Comparison of ENCODE assay signal across 31 cellular contexts in genomic region chr1:179104851-179105250, GRCh38.
"Had no signal": no experiment of that assay in that cellular context is flagged by ENCODE, and none has a peak within 500 bp of the region (broad histone marks: within the 10 kb centered on the region; RNA-seq: fewer than 3 reads in every experiment).

No MANE protein-coding gene starts in this region.

- H3K27ac ChIP-seq: ascending aorta, breast epithelium, esophagus muscularis mucosa, foreskin keratinocyte, gastrocnemius medialis, heart left ventricle had no signal

- H3K4me3 ChIP-seq: ascending aorta, breast epithelium, esophagus muscularis mucosa, gastrocnemius medialis, heart left ventricle had no signal

- H3K4me1 Mint-ChIP-seq: activated CD4-positive, alpha-beta memory T cell treated with anti-CD3 and anti-CD28 coated beads, Interleukin-2, amount 10 ng/mL, durations not matched to agents 7 days and 5 days; activated CD4-positive, alpha-beta T cell treated with anti-CD3 and anti-CD28 coated beads, Interleukin-2, amount 10 ng/mL, durations not matched to agents 7 days and 5 days; activated naive CD4-positive, alpha-beta T cell treated with anti-CD3 and anti-CD28 coated beads, Interleukin-2, amount 50 U/mL, for 24 hours; activated naive CD8-positive, alpha-beta T cell treated with anti-CD3 and anti-CD28 coated beads, Interleukin-2, amount 10 ng/mL, durations not matched to agents 7 days and 5 days; brain; central memory CD8-positive, alpha-beta T cell; T-helper 17 cell had no signal

- H3K9me3 ChIP-seq: ascending aorta, breast epithelium, esophagus muscularis mucosa, gastrocnemius medialis, heart left ventricle had no signal

- H3K36me3 Mint-ChIP-seq: activated naive CD8-positive, alpha-beta T cell treated with anti-CD3 and anti-CD28 coated beads, Interleukin-2, amount 10 ng/mL, durations not matched to agents 7 days and 5 days had no signal

- FAIRE-seq: colon had no signal

- H3K27me3 Mint-ChIP-seq: activated CD4-positive, alpha-beta memory T cell treated with anti-CD3 and anti-CD28 coated beads, Interleukin-2, amount 10 ng/mL, durations not matched to agents 7 days and 5 days; activated CD4-positive, alpha-beta T cell treated with anti-CD3 and anti-CD28 coated beads, Interleukin-2, amount 10 ng/mL, durations not matched to agents 7 days and 5 days; activated naive CD4-positive, alpha-beta T cell treated with anti-CD3 and anti-CD28 coated beads, Interleukin-2, amount 50 U/mL, for 24 hours; activated naive CD8-positive, alpha-beta T cell treated with anti-CD3 and anti-CD28 coated beads, Interleukin-2, amount 10 ng/mL, durations not matched to agents 7 days and 5 days; brain; central memory CD8-positive, alpha-beta T cell; effector memory CD8-positive, alpha-beta T cell; T-helper 17 cell had no signal

- H3K9me3 Mint-ChIP-seq: activated CD4-positive, alpha-beta memory T cell treated with anti-CD3 and anti-CD28 coated beads, Interleukin-2, amount 10 ng/mL, durations not matched to agents 7 days and 5 days; activated CD4-positive, alpha-beta T cell treated with anti-CD3 and anti-CD28 coated beads, Interleukin-2, amount 10 ng/mL, durations not matched to agents 7 days and 5 days; activated naive CD4-positive, alpha-beta T cell treated with anti-CD3 and anti-CD28 coated beads for 36 hours; activated naive CD4-positive, alpha-beta T cell treated with anti-CD3 and anti-CD28 coated beads, Interleukin-2, amount 50 U/mL, for 24 hours; activated naive CD8-positive, alpha-beta T cell treated with anti-CD3 and anti-CD28 coated beads, Interleukin-2, amount 10 ng/mL, durations not matched to agents 7 days and 5 days; activated T-helper 1 cell treated with anti-CD3 and anti-CD28 coated beads, Interleukin-12 subunit alpha, Interleukin-12 subunit beta, Interleukin-2, Interleukin-4 antibody, amounts not matched to agents 30 ng/mL and 10 ng/mL and 1 ng/mL, durations not matched to agents 14 hours and 24 hours and 36 hours; activated T-helper 2 cell treated with anti-CD3 and anti-CD28 coated beads, Interferon-gamma antibody, Interleukin-2, Interleukin-4, amounts not matched to agents 10 μg/mL and 5 μg/mL and 100 μg/mL, durations not matched to agents 14 hours and 24 hours and 36 hours; brain; central memory CD8-positive, alpha-beta T cell; effector memory CD8-positive, alpha-beta T cell; T-helper 2 cell treated with Interferon-gamma antibody and Interleukin-4, amounts not matched to agents 5 μg/mL and 100 μg/mL, for 36 hours; WTC11 had no signal

- DNase-seq: activated CD4-positive, alpha-beta memory T cell treated with anti-CD3 and anti-CD28 coated beads, Interleukin-2, amount 10 ng/mL, durations not matched to agents 7 days and 5 days; activated CD4-positive, alpha-beta T cell treated with anti-CD3 and anti-CD28 coated beads for 1 hour; activated CD4-positive, alpha-beta T cell treated with anti-CD3 and anti-CD28 coated beads for 4 hours; activated CD4-positive, alpha-beta T cell treated with anti-CD3 and anti-CD28 coated beads, Interleukin-2, amount 10 ng/mL, durations not matched to agents 7 days and 5 days; activated CD4-positive, alpha-beta T cell treated with anti-CD3 and anti-CD28 coated beads, Interleukin-2, amount 50 U/mL, for 4 hours; activated CD8-positive, alpha-beta memory T cell treated with anti-CD3 and anti-CD28 coated beads, Interleukin-2, amount 50 U/mL, for 4 hours; activated effector memory CD4-positive, alpha-beta T cell treated with anti-CD3 and anti-CD28 coated beads, Interleukin-2, amount 50 U/mL, for 16 hours; activated naive CD8-positive, alpha-beta T cell treated with anti-CD3 and anti-CD28 coated beads, Interleukin-2, amount 10 ng/mL, durations not matched to agents 7 days and 5 days; activated T-cell treated with anti-CD3 and anti-CD28 coated beads, Interleukin-2, amount 50 U/mL, for 1 hour; activated T-cell treated with anti-CD3 and anti-CD28 coated beads, Interleukin-2, amount 50 U/mL, for 48 hours; cortex of kidney; effector CD4-positive, alpha-beta T cell; effector memory CD8-positive, alpha-beta T cell; gastrocnemius medialis; glutamatergic neuron; heart left ventricle; T-helper 1 cell; T-helper 17 cell had no signal

- H3K36me3 ChIP-seq: breast epithelium had no signal

- H3K4me1 ChIP-seq: ascending aorta, breast epithelium, esophagus muscularis mucosa, foreskin keratinocyte had no signal

- ATAC-seq: effector memory CD8-positive, alpha-beta T cell; gastrocnemius medialis; heart left ventricle; T-helper 17 cell had no signal

- H3K27ac Mint-ChIP-seq: activated CD4-positive, alpha-beta memory T cell treated with anti-CD3 and anti-CD28 coated beads, Interleukin-2, amount 10 ng/mL, durations not matched to agents 7 days and 5 days; activated CD4-positive, alpha-beta T cell treated with anti-CD3 and anti-CD28 coated beads, Interleukin-2, amount 10 ng/mL, durations not matched to agents 7 days and 5 days; activated naive CD4-positive, alpha-beta T cell treated with anti-CD3 and anti-CD28 coated beads for 36 hours; activated naive CD4-positive, alpha-beta T cell treated with anti-CD3 and anti-CD28 coated beads, Interleukin-2, amount 50 U/mL, for 24 hours; activated naive CD8-positive, alpha-beta T cell treated with anti-CD3 and anti-CD28 coated beads, Interleukin-2, amount 10 ng/mL, durations not matched to agents 7 days and 5 days; activated T-helper 1 cell treated with anti-CD3 and anti-CD28 coated beads, Interleukin-12 subunit alpha, Interleukin-12 subunit beta, Interleukin-2, Interleukin-4 antibody, amounts not matched to agents 30 ng/mL and 10 ng/mL and 1 ng/mL, durations not matched to agents 14 hours and 24 hours and 36 hours; activated T-helper 2 cell treated with anti-CD3 and anti-CD28 coated beads, Interferon-gamma antibody, Interleukin-2, Interleukin-4, amounts not matched to agents 10 μg/mL and 5 μg/mL and 100 μg/mL, durations not matched to agents 14 hours and 24 hours and 36 hours; effector memory CD8-positive, alpha-beta T cell; T-helper 17 cell; T-helper 2 cell treated with Interferon-gamma antibody and Interleukin-4, amounts not matched to agents 5 μg/mL and 100 μg/mL, for 36 hours; WTC11 had no signal

- H3K27me3 ChIP-seq: ascending aorta, breast epithelium, esophagus muscularis mucosa, foreskin keratinocyte, gastrocnemius medialis, heart left ventricle had no signal

- H3K4me3 Mint-ChIP-seq: activated CD4-positive, alpha-beta memory T cell treated with anti-CD3 and anti-CD28 coated beads, Interleukin-2, amount 10 ng/mL, durations not matched to agents 7 days and 5 days; activated CD4-positive, alpha-beta T cell treated with anti-CD3 and anti-CD28 coated beads, Interleukin-2, amount 10 ng/mL, durations not matched to agents 7 days and 5 days; activated naive CD4-positive, alpha-beta T cell treated with anti-CD3 and anti-CD28 coated beads for 36 hours; activated naive CD4-positive, alpha-beta T cell treated with anti-CD3 and anti-CD28 coated beads, Interleukin-2, amount 50 U/mL, for 24 hours; activated naive CD8-positive, alpha-beta T cell treated with anti-CD3 and anti-CD28 coated beads, Interleukin-2, amount 10 ng/mL, durations not matched to agents 7 days and 5 days; activated T-helper 1 cell treated with anti-CD3 and anti-CD28 coated beads, Interleukin-12 subunit alpha, Interleukin-12 subunit beta, Interleukin-2, Interleukin-4 antibody, amounts not matched to agents 30 ng/mL and 10 ng/mL and 1 ng/mL, durations not matched to agents 14 hours and 24 hours and 36 hours; brain; central memory CD8-positive, alpha-beta T cell; effector memory CD8-positive, alpha-beta T cell; T-helper 17 cell; T-helper 2 cell treated with Interferon-gamma antibody and Interleukin-4, amounts not matched to agents 5 μg/mL and 100 μg/mL, for 36 hours; WTC11 had no signal
